ENCODE assay signal across 1 cellular context in the genomic region with DNA sequence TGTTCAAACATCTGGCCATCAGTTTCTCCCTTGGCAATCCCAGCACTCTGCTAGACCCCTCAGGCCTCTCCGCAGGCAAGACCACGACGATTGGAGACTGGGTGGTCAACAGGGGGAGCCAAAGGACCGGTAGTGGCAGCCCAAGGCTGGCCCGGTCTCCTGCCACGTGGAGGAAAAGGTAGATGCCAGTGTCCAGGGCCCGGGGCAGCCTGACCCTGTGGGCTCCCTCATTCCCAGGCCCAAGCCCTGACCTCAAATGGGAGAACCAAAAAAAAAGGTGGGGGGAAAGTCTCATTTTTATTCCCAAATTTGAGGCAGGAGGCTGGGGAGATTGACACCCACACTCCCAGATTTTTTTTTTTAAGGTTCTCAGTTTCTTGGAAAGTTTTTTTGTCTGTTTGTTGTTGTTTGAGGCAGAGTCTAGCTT.
TF ChIP-seq lines count a peak whose summit lies in the region.

No MANE protein-coding gene starts in this region.

TF ChIP-seq in HepG2, 621 proteins besides CTCF, POLR2A, EP300 and RAD21 (continued from another document and continues in another):
- TF ChIP-seq, protein P1, sequence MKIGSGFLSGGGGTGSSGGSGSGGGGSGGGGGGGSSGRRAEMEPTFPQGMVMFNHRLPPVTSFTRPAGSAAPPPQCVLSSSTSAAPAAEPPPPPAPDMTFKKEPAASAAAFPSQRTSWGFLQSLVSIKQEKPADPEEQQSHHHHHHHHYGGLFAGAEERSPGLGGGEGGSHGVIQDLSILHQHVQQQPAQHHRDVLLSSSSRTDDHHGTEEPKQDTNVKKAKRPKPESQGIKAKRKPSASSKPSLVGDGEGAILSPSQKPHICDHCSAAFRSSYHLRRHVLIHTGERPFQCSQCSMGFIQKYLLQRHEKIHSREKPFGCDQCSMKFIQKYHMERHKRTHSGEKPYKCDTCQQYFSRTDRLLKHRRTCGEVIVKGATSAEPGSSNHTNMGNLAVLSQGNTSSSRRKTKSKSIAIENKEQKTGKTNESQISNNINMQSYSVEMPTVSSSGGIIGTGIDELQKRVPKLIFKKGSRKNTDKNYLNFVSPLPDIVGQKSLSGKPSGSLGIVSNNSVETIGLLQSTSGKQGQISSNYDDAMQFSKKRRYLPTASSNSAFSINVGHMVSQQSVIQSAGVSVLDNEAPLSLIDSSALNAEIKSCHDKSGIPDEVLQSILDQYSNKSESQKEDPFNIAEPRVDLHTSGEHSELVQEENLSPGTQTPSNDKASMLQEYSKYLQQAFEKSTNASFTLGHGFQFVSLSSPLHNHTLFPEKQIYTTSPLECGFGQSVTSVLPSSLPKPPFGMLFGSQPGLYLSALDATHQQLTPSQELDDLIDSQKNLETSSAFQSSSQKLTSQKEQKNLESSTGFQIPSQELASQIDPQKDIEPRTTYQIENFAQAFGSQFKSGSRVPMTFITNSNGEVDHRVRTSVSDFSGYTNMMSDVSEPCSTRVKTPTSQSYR (CRISPR knock-in tag; IDR thresholded peaks at IDR 0.05; ENCODE audit: borderline replicate concordance): peak; percentile 10; the same call in 1 of the 2 replicates
- TF ChIP-seq, protein P2, sequence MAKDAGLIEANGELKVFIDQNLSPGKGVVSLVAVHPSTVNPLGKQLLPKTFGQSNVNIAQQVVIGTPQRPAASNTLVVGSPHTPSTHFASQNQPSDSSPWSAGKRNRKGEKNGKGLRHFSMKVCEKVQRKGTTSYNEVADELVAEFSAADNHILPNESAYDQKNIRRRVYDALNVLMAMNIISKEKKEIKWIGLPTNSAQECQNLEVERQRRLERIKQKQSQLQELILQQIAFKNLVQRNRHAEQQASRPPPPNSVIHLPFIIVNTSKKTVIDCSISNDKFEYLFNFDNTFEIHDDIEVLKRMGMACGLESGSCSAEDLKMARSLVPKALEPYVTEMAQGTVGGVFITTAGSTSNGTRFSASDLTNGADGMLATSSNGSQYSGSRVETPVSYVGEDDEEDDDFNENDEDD (CRISPR knock-in tag; IDR thresholded peaks at IDR 0.05; ENCODE audit: borderline replicate concordance): peak; percentile 80; the same call in 1 of the 2 replicates
- peak; percentile 71 for TF ChIP-seq SALL1 (CRISPR knock-in tag; IDR thresholded peaks at IDR 0.05)
- peak; percentile 83; the same call in 1 of the 2 replicates for TF ChIP-seq KDM3A (CRISPR knock-in tag; IDR thresholded peaks at IDR 0.05; ENCODE audit: low read depth)
- peak; percentile 40; the same call in 1 of the 2 replicates for TF ChIP-seq ZBTB20 (CRISPR knock-in tag; IDR thresholded peaks at IDR 0.05; ENCODE audit: borderline replicate concordance, low read depth)
- 0 out of 2 replicates have a peak, but pooled peaks have one; percentile 7 for TF ChIP-seq BCL6 (CRISPR knock-in tag; IDR thresholded peaks at IDR 0.05)
- TF ChIP-seq CENPT (CRISPR knock-in tag; IDR thresholded peaks at IDR 0.05; ENCODE audit: low read depth): no peak
- peak; percentile 70; the same call in 1 of the 2 replicates for TF ChIP-seq ERF (CRISPR knock-in tag; IDR thresholded peaks at IDR 0.05)
- TF ChIP-seq ZNF12 (CRISPR knock-in tag; IDR thresholded peaks at IDR 0.05): no peak
- TF ChIP-seq, protein P3, sequence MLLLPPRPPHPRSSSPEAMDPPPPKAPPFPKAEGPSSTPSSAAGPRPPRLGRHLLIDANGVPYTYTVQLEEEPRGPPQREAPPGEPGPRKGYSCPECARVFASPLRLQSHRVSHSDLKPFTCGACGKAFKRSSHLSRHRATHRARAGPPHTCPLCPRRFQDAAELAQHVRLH (CRISPR knock-in tag; IDR thresholded peaks at IDR 0.05; ENCODE audit: borderline replicate concordance, low read depth): peak; percentile 86; the same call in 1 of the 2 replicates
- TF ChIP-seq AHR (CRISPR knock-in tag; IDR thresholded peaks at IDR 0.05): 0 out of 2 replicates have a peak, but pooled peaks have one; percentile 56
- peak; percentile 51 for TF ChIP-seq ELF3 (CRISPR knock-in tag; IDR thresholded peaks at IDR 0.05)
- TF ChIP-seq, protein P4, sequence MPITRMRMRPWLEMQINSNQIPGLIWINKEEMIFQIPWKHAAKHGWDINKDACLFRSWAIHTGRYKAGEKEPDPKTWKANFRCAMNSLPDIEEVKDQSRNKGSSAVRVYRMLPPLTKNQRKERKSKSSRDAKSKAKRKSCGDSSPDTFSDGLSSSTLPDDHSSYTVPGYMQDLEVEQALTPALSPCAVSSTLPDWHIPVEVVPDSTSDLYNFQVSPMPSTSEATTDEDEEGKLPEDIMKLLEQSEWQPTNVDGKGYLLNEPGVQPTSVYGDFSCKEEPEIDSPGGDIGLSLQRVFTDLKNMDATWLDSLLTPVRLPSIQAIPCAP (CRISPR knock-in tag; IDR thresholded peaks at IDR 0.05; ENCODE audit: low read depth): no peak
- TF ChIP-seq ZNF790 (CRISPR knock-in tag; IDR thresholded peaks at IDR 0.05; ENCODE audit: borderline replicate concordance): no peak
- TF ChIP-seq FOSL1 (CRISPR knock-in tag; IDR thresholded peaks at IDR 0.05; ENCODE audit: borderline replicate concordance): no peak
- TF ChIP-seq NFYC (CRISPR knock-in tag; IDR thresholded peaks at IDR 0.05): 0 out of 2 replicates have a peak, but pooled peaks have one; percentile 18
- TF ChIP-seq HOXA3 (CRISPR knock-in tag; IDR thresholded peaks at IDR 0.05): 0 out of 2 replicates have a peak, but pooled peaks have one; percentile 34
- peak; percentile 25 for TF ChIP-seq AGO1 (IDR thresholded peaks at IDR 0.05; ENCODE audit: low read depth, low read length, poor library complexity, severe bottlenecking)
- TF ChIP-seq ELF1 (CRISPR knock-in tag; IDR thresholded peaks at IDR 0.05): peak; percentile 51; the same call in 1 of the 2 replicates
- peak; percentile 63 for TF ChIP-seq TEAD3 (CRISPR knock-in tag; optimal IDR thresholded peaks at IDR 0.05; ENCODE audit: borderline replicate concordance)
- TF ChIP-seq, protein P5, sequence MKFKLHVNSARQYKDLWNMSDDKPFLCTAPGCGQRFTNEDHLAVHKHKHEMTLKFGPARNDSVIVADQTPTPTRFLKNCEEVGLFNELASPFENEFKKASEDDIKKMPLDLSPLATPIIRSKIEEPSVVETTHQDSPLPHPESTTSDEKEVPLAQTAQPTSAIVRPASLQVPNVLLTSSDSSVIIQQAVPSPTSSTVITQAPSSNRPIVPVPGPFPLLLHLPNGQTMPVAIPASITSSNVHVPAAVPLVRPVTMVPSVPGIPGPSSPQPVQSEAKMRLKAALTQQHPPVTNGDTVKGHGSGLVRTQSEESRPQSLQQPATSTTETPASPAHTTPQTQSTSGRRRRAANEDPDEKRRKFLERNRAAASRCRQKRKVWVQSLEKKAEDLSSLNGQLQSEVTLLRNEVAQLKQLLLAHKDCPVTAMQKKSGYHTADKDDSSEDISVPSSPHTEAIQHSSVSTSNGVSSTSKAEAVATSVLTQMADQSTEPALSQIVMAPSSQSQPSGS (CRISPR knock-in tag; IDR thresholded peaks at IDR 0.05): peak; percentile 61; the same call in 1 of the 2 replicates
- no peak for TF ChIP-seq RFX1 (IDR thresholded peaks at IDR 0.05)
- TF ChIP-seq, protein P6, sequence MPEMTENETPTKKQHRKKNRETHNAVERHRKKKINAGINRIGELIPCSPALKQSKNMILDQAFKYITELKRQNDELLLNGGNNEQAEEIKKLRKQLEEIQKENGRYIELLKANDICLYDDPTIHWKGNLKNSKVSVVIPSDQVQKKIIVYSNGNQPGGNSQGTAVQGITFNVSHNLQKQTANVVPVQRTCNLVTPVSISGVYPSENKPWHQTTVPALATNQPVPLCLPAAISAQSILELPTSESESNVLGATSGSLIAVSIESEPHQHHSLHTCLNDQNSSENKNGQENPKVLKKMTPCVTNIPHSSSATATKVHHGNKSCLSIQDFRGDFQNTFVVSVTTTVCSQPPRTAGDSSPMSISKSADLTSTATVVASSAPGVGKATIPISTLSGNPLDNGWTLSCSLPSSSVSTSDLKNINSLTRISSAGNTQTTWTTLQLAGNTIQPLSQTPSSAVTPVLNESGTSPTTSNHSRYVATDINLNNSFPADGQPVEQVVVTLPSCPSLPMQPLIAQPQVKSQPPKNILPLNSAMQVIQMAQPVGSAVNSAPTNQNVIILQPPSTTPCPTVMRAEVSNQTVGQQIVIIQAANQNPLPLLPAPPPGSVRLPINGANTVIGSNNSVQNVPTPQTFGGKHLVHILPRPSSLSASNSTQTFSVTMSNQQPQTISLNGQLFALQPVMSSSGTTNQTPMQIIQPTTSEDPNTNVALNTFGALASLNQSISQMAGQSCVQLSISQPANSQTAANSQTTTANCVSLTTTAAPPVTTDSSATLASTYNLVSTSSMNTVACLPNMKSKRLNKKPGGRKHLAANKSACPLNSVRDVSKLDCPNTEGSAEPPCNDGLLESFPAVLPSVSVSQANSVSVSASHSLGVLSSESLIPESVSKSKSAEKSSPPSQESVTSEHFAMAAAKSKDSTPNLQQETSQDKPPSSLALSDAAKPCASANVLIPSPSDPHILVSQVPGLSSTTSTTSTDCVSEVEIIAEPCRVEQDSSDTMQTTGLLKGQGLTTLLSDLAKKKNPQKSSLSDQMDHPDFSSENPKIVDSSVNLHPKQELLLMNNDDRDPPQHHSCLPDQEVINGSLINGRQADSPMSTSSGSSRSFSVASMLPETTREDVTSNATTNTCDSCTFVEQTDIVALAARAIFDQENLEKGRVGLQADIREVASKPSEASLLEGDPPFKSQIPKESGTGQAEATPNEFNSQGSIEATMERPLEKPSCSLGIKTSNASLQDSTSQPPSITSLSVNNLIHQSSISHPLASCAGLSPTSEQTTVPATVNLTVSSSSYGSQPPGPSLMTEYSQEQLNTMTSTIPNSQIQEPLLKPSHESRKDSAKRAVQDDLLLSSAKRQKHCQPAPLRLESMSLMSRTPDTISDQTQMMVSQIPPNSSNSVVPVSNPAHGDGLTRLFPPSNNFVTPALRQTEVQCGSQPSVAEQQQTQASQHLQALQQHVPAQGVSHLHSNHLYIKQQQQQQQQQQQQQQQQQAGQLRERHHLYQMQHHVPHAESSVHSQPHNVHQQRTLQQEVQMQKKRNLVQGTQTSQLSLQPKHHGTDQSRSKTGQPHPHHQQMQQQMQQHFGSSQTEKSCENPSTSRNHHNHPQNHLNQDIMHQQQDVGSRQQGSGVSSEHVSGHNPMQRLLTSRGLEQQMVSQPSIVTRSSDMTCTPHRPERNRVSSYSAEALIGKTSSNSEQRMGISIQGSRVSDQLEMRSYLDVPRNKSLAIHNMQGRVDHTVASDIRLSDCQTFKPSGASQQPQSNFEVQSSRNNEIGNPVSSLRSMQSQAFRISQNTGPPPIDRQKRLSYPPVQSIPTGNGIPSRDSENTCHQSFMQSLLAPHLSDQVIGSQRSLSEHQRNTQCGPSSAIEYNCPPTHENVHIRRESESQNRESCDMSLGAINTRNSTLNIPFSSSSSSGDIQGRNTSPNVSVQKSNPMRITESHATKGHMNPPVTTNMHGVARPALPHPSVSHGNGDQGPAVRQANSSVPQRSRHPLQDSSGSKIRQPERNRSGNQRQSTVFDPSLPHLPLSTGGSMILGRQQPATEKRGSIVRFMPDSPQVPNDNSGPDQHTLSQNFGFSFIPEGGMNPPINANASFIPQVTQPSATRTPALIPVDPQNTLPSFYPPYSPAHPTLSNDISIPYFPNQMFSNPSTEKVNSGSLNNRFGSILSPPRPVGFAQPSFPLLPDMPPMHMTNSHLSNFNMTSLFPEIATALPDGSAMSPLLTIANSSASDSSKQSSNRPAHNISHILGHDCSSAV (CRISPR knock-in tag; IDR thresholded peaks at IDR 0.05; ENCODE audit: borderline replicate concordance): no peak
- TF ChIP-seq KDM2A (CRISPR knock-in tag; IDR thresholded peaks at IDR 0.05; ENCODE audit: borderline replicate concordance, low read depth): peak; percentile 74; the same call in 1 of the 2 replicates
- no peak for TF ChIP-seq ZNF83 (CRISPR knock-in tag; IDR thresholded peaks at IDR 0.05; ENCODE audit: borderline replicate concordance)
- peak; percentile 61; the same call in 1 of the 2 replicates for TF ChIP-seq ZFY (CRISPR knock-in tag; IDR thresholded peaks at IDR 0.05)
- TF ChIP-seq ZBTB7B (CRISPR knock-in tag; IDR thresholded peaks at IDR 0.05): peak; percentile 85
- 0 out of 2 replicates have a peak, but pooled peaks have one; percentile 26 for TF ChIP-seq PHF8 (CRISPR knock-in tag; IDR thresholded peaks at IDR 0.05)
- TF ChIP-seq, protein P7, sequence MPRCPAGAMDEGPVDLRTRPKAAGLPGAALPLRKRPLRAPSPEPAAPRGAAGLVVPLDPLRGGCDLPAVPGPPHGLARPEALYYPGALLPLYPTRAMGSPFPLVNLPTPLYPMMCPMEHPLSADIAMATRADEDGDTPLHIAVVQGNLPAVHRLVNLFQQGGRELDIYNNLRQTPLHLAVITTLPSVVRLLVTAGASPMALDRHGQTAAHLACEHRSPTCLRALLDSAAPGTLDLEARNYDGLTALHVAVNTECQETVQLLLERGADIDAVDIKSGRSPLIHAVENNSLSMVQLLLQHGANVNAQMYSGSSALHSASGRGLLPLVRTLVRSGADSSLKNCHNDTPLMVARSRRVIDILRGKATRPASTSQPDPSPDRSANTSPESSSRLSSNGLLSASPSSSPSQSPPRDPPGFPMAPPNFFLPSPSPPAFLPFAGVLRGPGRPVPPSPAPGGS (CRISPR knock-in tag; IDR thresholded peaks at IDR 0.05): no peak
- 0 out of 2 replicates have a peak, but pooled peaks have one; percentile 20 for TF ChIP-seq MIXL1 (CRISPR knock-in tag; IDR thresholded peaks at IDR 0.05)
- peak; percentile 18; the same call in 1 of the 2 replicates for TF ChIP-seq FOXA3 (CRISPR knock-in tag; IDR thresholded peaks at IDR 0.05)
- TF ChIP-seq, protein P8, sequence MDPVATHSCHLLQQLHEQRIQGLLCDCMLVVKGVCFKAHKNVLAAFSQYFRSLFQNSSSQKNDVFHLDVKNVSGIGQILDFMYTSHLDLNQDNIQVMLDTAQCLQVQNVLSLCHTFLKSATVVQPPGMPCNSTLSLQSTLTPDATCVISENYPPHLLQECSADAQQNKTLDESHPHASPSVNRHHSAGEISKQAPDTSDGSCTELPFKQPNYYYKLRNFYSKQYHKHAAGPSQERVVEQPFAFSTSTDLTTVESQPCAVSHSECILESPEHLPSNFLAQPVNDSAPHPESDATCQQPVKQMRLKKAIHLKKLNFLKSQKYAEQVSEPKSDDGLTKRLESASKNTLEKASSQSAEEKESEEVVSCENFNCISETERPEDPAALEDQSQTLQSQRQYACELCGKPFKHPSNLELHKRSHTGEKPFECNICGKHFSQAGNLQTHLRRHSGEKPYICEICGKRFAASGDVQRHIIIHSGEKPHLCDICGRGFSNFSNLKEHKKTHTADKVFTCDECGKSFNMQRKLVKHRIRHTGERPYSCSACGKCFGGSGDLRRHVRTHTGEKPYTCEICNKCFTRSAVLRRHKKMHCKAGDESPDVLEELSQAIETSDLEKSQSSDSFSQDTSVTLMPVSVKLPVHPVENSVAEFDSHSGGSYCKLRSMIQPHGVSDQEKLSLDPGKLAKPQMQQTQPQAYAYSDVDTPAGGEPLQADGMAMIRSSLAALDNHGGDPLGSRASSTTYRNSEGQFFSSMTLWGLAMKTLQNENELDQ (CRISPR knock-in tag; IDR thresholded peaks at IDR 0.05; ENCODE audit: borderline replicate concordance): no peak
- peak; percentile 53; the same call in 1 of the 2 replicates for TF ChIP-seq YEATS2 (CRISPR knock-in tag; IDR thresholded peaks at IDR 0.05; ENCODE audit: borderline replicate concordance)
- no peak for TF ChIP-seq DNMT1 (CRISPR knock-in tag; IDR thresholded peaks at IDR 0.05)
- TF ChIP-seq, protein P9, sequence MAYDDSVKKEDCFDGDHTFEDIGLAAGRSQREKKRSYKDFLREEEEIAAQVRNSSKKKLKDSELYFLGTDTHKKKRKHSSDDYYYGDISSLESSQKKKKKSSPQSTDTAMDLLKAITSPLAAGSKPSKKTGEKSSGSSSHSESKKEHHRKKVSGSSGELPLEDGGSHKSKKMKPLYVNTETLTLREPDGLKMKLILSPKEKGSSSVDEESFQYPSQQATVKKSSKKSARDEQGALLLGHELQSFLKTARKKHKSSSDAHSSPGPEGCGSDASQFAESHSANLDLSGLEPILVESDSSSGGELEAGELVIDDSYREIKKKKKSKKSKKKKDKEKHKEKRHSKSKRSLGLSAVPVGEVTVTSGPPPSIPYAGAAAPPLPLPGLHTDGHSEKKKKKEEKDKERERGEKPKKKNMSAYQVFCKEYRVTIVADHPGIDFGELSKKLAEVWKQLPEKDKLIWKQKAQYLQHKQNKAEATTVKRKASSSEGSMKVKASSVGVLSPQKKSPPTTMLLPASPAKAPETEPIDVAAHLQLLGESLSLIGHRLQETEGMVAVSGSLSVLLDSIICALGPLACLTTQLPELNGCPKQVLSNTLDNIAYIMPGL (CRISPR knock-in tag; IDR thresholded peaks at IDR 0.05; ENCODE audit: borderline replicate concordance in 1 of 2, low read depth in 1 of 2): peak; percentile 73 to 88; a peak in 3 of 4 replicates
